9 cellular contexts compared by ENCODE assay signal in genomic region chr14:25042362-25043299, GRCh38. TPM values are rescaled to one million over a fixed set of nuclear protein-coding genes. Genes with fewer than 3 reads are reported as not detected.
DNase-seq lines count a peak whose midpoint lies in the region; ATAC-seq and TF ChIP-seq lines count a peak whose summit lies in the region.
"Had no signal": no experiment of that assay in that cellular context is flagged by ENCODE, and none has a peak within 500 bp of the region (broad histone marks: within the 10 kb centered on the region; RNA-seq: fewer than 3 reads in every experiment).

No MANE protein-coding gene starts in this region.

- H2AK5ac ChIP-seq in IMR-90 (ENCODE audit: low read depth, low read length): no peak overlapping the region
- no peak overlapping the region for H2AK5ac ChIP-seq in trophoblast cell (ENCODE audit: low read length)

- WGBS in IMR-90 (ENCODE audit: extremely low coverage in 2 of 2, insufficient read length in 1 of 2), 2 experiments: 82% methylated on average over 9 of the region's 14 CpGs; no CpG with 5 or more reads in 1 of the 2 experiments
- no CpG with 5 or more reads among the region's 14 CpGs for WGBS in trophoblast cell (ENCODE audit: extremely low coverage, insufficient coverage, insufficient read length)

- H3K9me3 ChIP-seq in IMR-90 (ENCODE audit: control insufficient read depth, insufficient read depth, low read length): no peaks in the 10 kb centered on the region
- no peaks in the 10 kb centered on the region for H3K9me3 ChIP-seq in left lung
- H3K9me3 ChIP-seq in trophoblast cell (ENCODE audit: insufficient read depth, low read depth, low read length): no peaks in the 10 kb centered on the region

- H2AFZ ChIP-seq in IMR-90 (replicated peaks; ENCODE audit: low read length, poor library complexity): peak overlapping the region; percentile 34
- H2AFZ ChIP-seq in trophoblast cell (ENCODE audit: insufficient read depth, low read length, poor library complexity): no peak overlapping the region

- H2BK12ac ChIP-seq in trophoblast cell (ENCODE audit: low read length): no peak overlapping the region

- H3K36me3 Mint-ChIP-seq in activated naive CD8-positive, alpha-beta T cell treated with anti-CD3 and anti-CD28 coated beads, Interleukin-2, amount 50 U/mL, for 24 hours (ENCODE audit: low read depth): no peaks in the 10 kb centered on the region

- TF ChIP-seq RAD21 in IMR-90 (IDR thresholded peaks at IDR 0.05; ENCODE audit: low read length): peak; percentile 77

- peak; percentile 54 for TF ChIP-seq CTCF in IMR-90 (conservative IDR thresholded peaks at IDR 0.05; ENCODE audit: low read depth, low read length)
- peak; percentile 72 for TF ChIP-seq CTCF in brain microvascular endothelial cell (IDR thresholded peaks at IDR 0.05; ENCODE audit: low read depth, low read length, missing control alignments)
- peak in 1 of 2 donors; percentile 40 for TF ChIP-seq CTCF in left lung (IDR thresholded peaks at IDR 0.05)

- POLR2A ChIA-PET in IMR-90 (lab: Charles Lee; ENCODE audit: unreplicated experiment): no interaction called here

- peak overlapping the region; percentile 42 for H2AK9ac ChIP-seq in IMR-90 (replicated peaks; ENCODE audit: low read depth, low read length, poor library complexity)

- H3K4me1 ChIP-seq in IMR-90 (ENCODE audit: control insufficient read depth, insufficient read depth, low read length) (no peaks in the 10 kb centered on the region), left lung (peaks cover 0 to 5% of the 10 kb centered on the region in 2 donors), trophoblast cell (ENCODE audit: control insufficient read depth in 1 of 2, insufficient read depth in 2 of 2, low read length in 2 of 2) (no peaks in the 10 kb centered on the region)

- no peak overlapping the region for H4K5ac ChIP-seq in IMR-90 (ENCODE audit: low read depth, low read length)

- H3K14ac ChIP-seq in IMR-90 (replicated peaks; ENCODE audit: low read depth, low read length) (no peak overlapping the region), trophoblast cell (ENCODE audit: low read length) (no peak overlapping the region)

- no peak overlapping the region; the same call in 1 of the 2 replicates for H3K4me2 ChIP-seq in IMR-90 (ENCODE audit: low read depth, low read length)
- no peak overlapping the region for H3K4me2 ChIP-seq in trophoblast cell (ENCODE audit: low read length)

- no peak overlapping the region for H3K23ac ChIP-seq in IMR-90 (ENCODE audit: low read depth, low read length)
- no peak overlapping the region for H3K23ac ChIP-seq in trophoblast cell (ENCODE audit: low read length)

- H3K36me3 ChIP-seq in IMR-90 (ENCODE audit: control insufficient read depth, insufficient read depth, low read length): no peaks in the 10 kb centered on the region
- H3K36me3 ChIP-seq in brain microvascular endothelial cell (replicated peaks): no peaks in the 10 kb centered on the region
- H3K36me3 ChIP-seq in left lung: no peaks in the 10 kb centered on the region
- no peaks in the 10 kb centered on the region for H3K36me3 ChIP-seq in trophoblast cell (ENCODE audit: control insufficient read depth in 1 of 2, insufficient read depth in 2 of 2, low read length in 2 of 2)

- H3K18ac ChIP-seq in IMR-90 (ENCODE audit: low read depth, low read length) (peak overlapping the region; percentile 3; the same call in 1 of the 2 replicates), trophoblast cell (ENCODE audit: low read length) (no peak overlapping the region)

- DNase-seq in 8988T: peak; percentile 35
- peak; percentile 68 for DNase-seq in IMR-90
- DNase-seq in brain microvascular endothelial cell: peak; percentile 17
- no peak for DNase-seq in left lung
- DNase-seq in T-helper 1 cell: no peak
- DNase-seq in trophoblast cell: no peak
- DNase-seq in activated naive CD8-positive, alpha-beta T cell treated with anti-CD3 and anti-CD28 coated beads, Interleukin-2, amount 50 U/mL, for 24 hours: no peak

- CTCF ChIA-PET in IMR-90 (lab: Yijun Ruan, JAX): interaction anchor here (1.0 kb wide), 1 partner anchor 224 kb away, joined by 3 read pairs; no protein-coding TSS in a partner anchor

- H3K79me2 ChIP-seq in trophoblast cell (ENCODE audit: control insufficient read depth, insufficient read depth, low read length, poor library complexity): no peaks in the 10 kb centered on the region

- H3K4me3 ChIP-seq in IMR-90 (ENCODE audit: insufficient read depth, low read depth, low read length) (no peak overlapping the region), brain microvascular endothelial cell (ENCODE audit: low read depth, low read length) (no peak overlapping the region), left lung (no peak overlapping the region), trophoblast cell (ENCODE audit: low read depth, low read length) (no peak overlapping the region)

- H4K20me1 ChIP-seq in IMR-90 (ENCODE audit: insufficient read depth, low read length): no peaks in the 10 kb centered on the region

- no TSS peak for BruUV-seq in IMR-90 (replicated peaks; lab: Mats Ljungman, UMichigan)

- H3K9ac ChIP-seq in IMR-90 (ENCODE audit: low read depth, low read length): no peak overlapping the region
- H3K9ac ChIP-seq in trophoblast cell (ENCODE audit: low read length): no peak overlapping the region

- no peaks in the 10 kb centered on the region; the same call in 1 of the 2 replicates for H3K9me1 ChIP-seq in IMR-90 (ENCODE audit: insufficient read depth, low read length)

- H3K27me3 ChIP-seq in IMR-90 (ENCODE audit: control insufficient read depth, insufficient read depth, low read length) (no peaks in the 10 kb centered on the region), brain microvascular endothelial cell (replicated peaks) (no peaks in the 10 kb centered on the region), left lung (peaks cover 0 to 3% of the 10 kb centered on the region in 2 donors), trophoblast cell (ENCODE audit: insufficient read depth, low read length) (peaks cover under 1% of the 10 kb centered on the region)

- H3K79me1 ChIP-seq in IMR-90 (ENCODE audit: low read depth in 1 of 2, low read length in 2 of 2) (no peaks in the 10 kb centered on the region; a peak in 2 of 4 replicates), trophoblast cell (ENCODE audit: low read length) (no peaks in the 10 kb centered on the region)

- H3K4me1 Mint-ChIP-seq in activated naive CD8-positive, alpha-beta T cell treated with anti-CD3 and anti-CD28 coated beads, Interleukin-2, amount 50 U/mL, for 24 hours: no peaks in the 10 kb centered on the region

- dilution Hi-C loops in IMR-90 (cut with HindIII; ENCODE audit: low sequenced_read_pairs, unreplicated experiment): no loop called here

- H3K9me3 Mint-ChIP-seq in activated naive CD8-positive, alpha-beta T cell treated with anti-CD3 and anti-CD28 coated beads, Interleukin-2, amount 50 U/mL, for 24 hours: peaks cover 7% of the 10 kb centered on the region

- intact Hi-C loops in IMR-90 (cut with micrococcal nuclease) (loop anchor here (1.0 kb wide), 3 partner anchors 224 to 307 kb away; no protein-coding TSS in a partner anchor), left lung (cut with DNase I) (loop anchor here in 1 of 2 donors (10.0 kb wide), 1 partner anchor 308 kb away; no protein-coding TSS in a partner anchor)

- H3K4ac ChIP-seq in IMR-90 (ENCODE audit: low read depth, low read length) (no peak overlapping the region), trophoblast cell (ENCODE audit: low read depth, low read length) (no peak overlapping the region)

- in situ Hi-C loops in IMR-90 (cut with MboI; ENCODE audit: low sequenced_read_pairs): loop anchor here (5.0 kb wide), 1 partner anchor 225 kb away; no protein-coding TSS in a partner anchor
- in situ Hi-C loops in brain microvascular endothelial cell (cut with HindIII; ENCODE audit: low pct_ligation_motif_present, low sequenced_read_pairs): no loop called here

- ATAC-seq in IMR-90 (ENCODE audit: low read depth): peak; percentile 51
- ATAC-seq in left lung: peak; percentile 67
- no peak for ATAC-seq in GM21360 (IDR thresholded peaks at IDR 0.05; ENCODE audit: unreplicated experiment)
- no peak for ATAC-seq in activated naive CD8-positive, alpha-beta T cell treated with anti-CD3 and anti-CD28 coated beads, Interleukin-2, amount 50 U/mL, for 24 hours

- H2BK15ac ChIP-seq in IMR-90 (ENCODE audit: low read depth, low read length): no peak overlapping the region

- no peak overlapping the region; the same call in 1 of the 2 replicates for H2BK20ac ChIP-seq in IMR-90 (ENCODE audit: low read depth, low read length)

- no peak overlapping the region for H4K91ac ChIP-seq in IMR-90 (ENCODE audit: insufficient read depth, low read depth, low read length)
- no peak overlapping the region for H4K91ac ChIP-seq in trophoblast cell (ENCODE audit: low read depth, low read length)

- H3K27ac ChIP-seq in IMR-90 (ENCODE audit: insufficient read depth, low read length) (no peak overlapping the region), brain microvascular endothelial cell (no peak overlapping the region), left lung (no peak overlapping the region), trophoblast cell (ENCODE audit: low read depth, low read length) (no peak overlapping the region)

- H4K8ac ChIP-seq in IMR-90 (ENCODE audit: low read depth in 2 of 2, low read length in 2 of 2) (no peak overlapping the region), trophoblast cell (ENCODE audit: low read depth, low read length) (no peak overlapping the region)

- no peak overlapping the region for H3K56ac ChIP-seq in IMR-90 (ENCODE audit: extremely low read depth, insufficient read depth, low read length)

- no peak overlapping the region for H2BK5ac ChIP-seq in IMR-90 (ENCODE audit: low read depth, low read length, poor library complexity, severe bottlenecking)
- no peak overlapping the region for H2BK5ac ChIP-seq in trophoblast cell (ENCODE audit: low read depth, low read length, poor library complexity)

- H4K12ac ChIP-seq in trophoblast cell (ENCODE audit: low read depth, low read length): no peak overlapping the region

- H2BK120ac ChIP-seq in IMR-90 (ENCODE audit: low read depth, low read length) (peak overlapping the region; percentile 21; the same call in 1 of the 2 replicates), trophoblast cell (ENCODE audit: insufficient read depth, low read length, poor library complexity) (no peak overlapping the region)

- H3K4me3 Mint-ChIP-seq in activated naive CD8-positive, alpha-beta T cell treated with anti-CD3 and anti-CD28 coated beads, Interleukin-2, amount 50 U/mL, for 24 hours: no peak overlapping the region

- no peak for TF ChIP-seq POLR2A in IMR-90 (IDR thresholded peaks at IDR 0.05; ENCODE audit: low read depth, low read length)

- no peak overlapping the region for H3K27ac Mint-ChIP-seq in activated naive CD8-positive, alpha-beta T cell treated with anti-CD3 and anti-CD28 coated beads, Interleukin-2, amount 50 U/mL, for 24 hours

- peaks cover 12% of the 10 kb centered on the region for H3K27me3 Mint-ChIP-seq in activated naive CD8-positive, alpha-beta T cell treated with anti-CD3 and anti-CD28 coated beads, Interleukin-2, amount 50 U/mL, for 24 hours

TF ChIP-seq in IMR-90, 13 proteins besides CTCF, POLR2A, EP300 and RAD21 (continues in another document):
- TF ChIP-seq NFE2L2 (IDR thresholded peaks at IDR 0.05; ENCODE audit: low read depth, low read length) (no peak), RCOR1 (IDR thresholded peaks at IDR 0.05; ENCODE audit: insufficient replicate concordance, low read length) (no peak), MXI1 (IDR thresholded peaks at IDR 0.05; ENCODE audit: borderline replicate concordance, low read depth, low read length) (no peak)

RNA-seq across cellular contexts. Expression of gene STXBP6, which starts 7.3 kb away (rescaled TPM):
- total RNA-seq in IMR-90 (2012; rRNA removed) (14.3 and 15.6 TPM in 2 replicates), left lung (10 to 100 TPM; 17.2 to 19.9 TPM)
- polyA plus RNA-seq in IMR-90 (2012; rRNA removed): 12.1 and 14.2 TPM in 2 replicates
- polyA plus RNA-seq in IMR-90 (2012; cell fraction: cytosol; rRNA removed): 4.6 and 6.2 TPM in 2 replicates
- 2.9 and 10.0 TPM in 2 replicates for polyA plus RNA-seq in IMR-90 (2012; cell fraction: nucleus; rRNA removed; ENCODE audit: low replicate concordance)
- 1.5 and 1.8 TPM in 2 replicates for polyA plus RNA-seq in trophoblast cell (2013)
- total RNA-seq: T-helper 1 cell treated with Interleukin-12 subunit alpha and Interleukin-12 subunit beta and Interleukin-4 antibody, amounts not matched to agents 30 ng/mL and 1 ng/mL, for 36 hours had no signal

Comparison
In these comparisons a context has a peak if more than half of its experiments do, and no peak if none do; other contexts are left out.
1. DNase-seq: peak in 8988T (single experiment), IMR-90 (single experiment) and brain microvascular endothelial cell (single experiment); none in left lung (0 of 2), T-helper 1 cell (0 of 5), trophoblast cell (0 of 2) and activated naive CD8-positive, alpha-beta T cell treated with anti-CD3 and anti-CD28 coated beads, Interleukin-2, amount 50 U/mL, for 24 hours (single experiment).
2. ATAC-seq: peak in IMR-90 (single experiment) and left lung (single experiment); none in GM21360 (single experiment) and activated naive CD8-positive, alpha-beta T cell treated with anti-CD3 and anti-CD28 coated beads, Interleukin-2, amount 50 U/mL, for 24 hours (single experiment).